Comparison of ENCODE assay signal across 8 cellular contexts in the genomic region with DNA sequence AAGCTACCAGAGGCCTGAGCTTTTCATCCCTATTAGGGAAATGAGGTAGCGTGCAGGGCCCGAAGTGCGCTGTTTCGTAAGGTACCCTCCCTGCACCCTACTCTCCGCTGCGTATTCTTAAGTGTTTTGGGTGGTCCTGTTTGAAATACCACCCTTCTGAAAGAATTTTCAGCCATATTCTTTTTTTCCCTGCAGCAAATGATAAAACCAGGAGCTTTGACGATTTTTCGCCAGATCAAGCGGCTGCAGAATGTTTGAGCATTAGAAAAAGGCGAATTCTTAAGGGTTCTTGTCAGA. TPM values are rescaled to one million over a fixed set of nuclear protein-coding genes. Genes with fewer than 3 reads are reported as not detected.
DNase-seq lines count a peak whose midpoint lies in the region; ATAC-seq and TF ChIP-seq lines count a peak whose summit lies in the region.

No MANE protein-coding gene starts in this region.

- peak; percentile 15 for ATAC-seq in GM18907 (IDR thresholded peaks at IDR 0.05; ENCODE audit: unreplicated experiment)
- ATAC-seq in HG02571 (IDR thresholded peaks at IDR 0.05; ENCODE audit: unreplicated experiment), result no peak

- H3K4me1 ChIP-seq in ectodermal cell (ENCODE audit: control insufficient read depth, insufficient read depth, low read length), result peaks cover 4% of the 10 kb centered on the region
- peaks cover 16% of the 10 kb centered on the region for H3K4me1 ChIP-seq in mucosa of stomach (ENCODE audit: control insufficient read depth, insufficient read depth, low read length)

- peaks cover 5% of the 10 kb centered on the region for H3K36me3 ChIP-seq in ectodermal cell (ENCODE audit: control insufficient read depth, insufficient read depth, low read length)
- no peaks in the 10 kb centered on the region for H3K36me3 ChIP-seq in mucosa of stomach (ENCODE audit: control insufficient read depth, insufficient read depth, low read length)

- peak overlapping the region; percentile 90 for H3K4me3 ChIP-seq in ectodermal cell (ENCODE audit: insufficient read depth, low read depth, low read length)
- H3K4me3 ChIP-seq in mucosa of stomach (ENCODE audit: low read length), result peak overlapping the region; percentile 72

- no peak overlapping the region for H3K27ac ChIP-seq in ectodermal cell (ENCODE audit: insufficient read depth, low read depth, low read length, poor library complexity, severe bottlenecking)

- no peak for TF ChIP-seq POLR2A in erythroblast (IDR thresholded peaks at IDR 0.05; ENCODE audit: low read length)

- DNase-seq in RPMI8226 (peak; percentile 70), NCI-H510A treated with DMSO at 0.1 percent for 48 hours (lab: John Stamatoyannopoulos, UW) (no peak), erythroblast (lab: John Stamatoyannopoulos, UW) (no peak)
- no peak for DNase-seq in activated CD4-positive, alpha-beta T cell treated with anti-CD3 and anti-CD28 coated beads, Interleukin-2, amount 50 U/mL, for 48 hours

- peak overlapping the region; percentile 94 for H3K9ac ChIP-seq in mucosa of stomach (ENCODE audit: low read length)

- no peaks in the 10 kb centered on the region for H3K9me3 ChIP-seq in ectodermal cell (ENCODE audit: control insufficient read depth, low read length)
- H3K9me3 ChIP-seq in mucosa of stomach (ENCODE audit: control insufficient read depth, low read length), result no peaks in the 10 kb centered on the region

- no peaks in the 10 kb centered on the region for H3K27me3 ChIP-seq in ectodermal cell (ENCODE audit: control insufficient read depth, insufficient read depth, low read length, poor library complexity, severe bottlenecking)
- no peaks in the 10 kb centered on the region for H3K27me3 ChIP-seq in mucosa of stomach (ENCODE audit: control insufficient read depth, insufficient read depth, low read length)

- WGBS in ectodermal cell, 2 experiments, result 1 to 3% methylated on average over 10 of the region's 10 CpGs

RNA-seq across cellular contexts. Expression of a gene that starts 1.2 kb away (rescaled TPM):
- 21.9 TPM for polyA plus RNA-seq in ectodermal cell (2013, experiment 1 of 4)
- polyA plus RNA-seq in ectodermal cell (2013, experiment 2 of 4), result 25.7 TPM
- polyA plus RNA-seq in ectodermal cell (2013, experiment 3 of 4), result 18.8 TPM
- polyA plus RNA-seq in ectodermal cell (2013, experiment 4 of 4), result 20.1 TPM
